Comparison of ENCODE assay signal across 8 cellular contexts in the genomic region with DNA sequence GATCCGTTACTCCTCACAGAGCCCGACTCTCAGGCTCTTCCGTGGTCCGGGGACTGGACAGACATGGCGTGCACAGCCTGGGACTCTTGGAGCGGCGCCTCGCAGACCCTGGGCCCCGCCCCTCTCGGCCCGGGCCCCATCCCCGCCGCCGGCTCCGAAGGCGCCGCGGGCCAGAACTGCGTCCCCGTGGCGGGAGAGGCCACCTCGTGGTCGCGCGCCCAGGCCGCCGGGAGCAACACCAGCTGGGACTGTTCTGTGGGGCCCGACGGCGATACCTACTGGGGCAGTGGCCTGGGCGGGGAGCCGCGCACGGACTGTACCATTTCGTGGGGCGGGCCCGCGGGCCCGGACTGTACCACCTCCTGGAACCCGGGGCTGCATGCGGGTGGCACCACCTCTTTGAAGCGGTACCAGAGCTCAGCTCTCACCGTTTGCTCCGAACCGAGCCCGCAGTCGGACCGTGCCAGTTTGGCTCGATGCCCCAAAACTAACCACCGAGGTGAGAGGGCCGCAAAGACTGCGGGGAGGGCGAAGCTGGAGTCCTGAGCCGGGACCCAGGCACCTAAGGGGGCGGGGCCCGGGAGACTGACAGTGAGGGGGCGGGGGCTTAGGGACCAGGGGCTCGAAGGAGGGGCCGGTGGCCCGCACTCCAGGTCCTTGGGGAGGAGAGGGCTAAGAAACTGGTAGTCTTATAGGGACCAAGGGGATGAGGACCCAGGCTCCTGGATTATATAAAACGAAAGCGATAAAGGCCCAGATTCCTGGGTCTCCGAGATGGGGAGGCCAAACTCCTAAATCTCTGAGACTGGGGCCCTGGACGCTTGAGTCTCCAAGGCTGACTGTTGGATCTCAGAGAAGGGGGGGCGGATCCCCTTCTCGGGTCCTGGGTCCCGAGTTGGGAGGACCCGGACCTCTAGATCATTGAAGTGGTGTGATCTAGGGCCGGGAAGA. TPM values are rescaled to one million over a fixed set of nuclear protein-coding genes. Genes with fewer than 3 reads are reported as not detected.
DNase-seq lines count a peak whose midpoint lies in the region; ATAC-seq and TF ChIP-seq lines count a peak whose summit lies in the region.

No MANE protein-coding gene starts in this region.

- DNase-seq in AG08396 (ENCODE audit: low spot score) (peak; percentile 90), HL-60 (ENCODE audit: low read depth in 1 of 2, low spot score in 1 of 2) (peak; percentile 72 to 75), NOMO-1 treated with DMSO at 0.1 percent for 48 hours (lab: John Stamatoyannopoulos, UW; ENCODE audit: unreplicated experiment) (peak; percentile 73), endodermal cell (peak; percentile 95), midbrain (lab: John Stamatoyannopoulos, UW) (peak; percentile 39)
- DNase-seq in activated CD8-positive, alpha-beta memory T cell treated with anti-CD3 and anti-CD28 coated beads, Interleukin-2, amount 50 U/mL, for 1 hour (ENCODE audit: extremely low read depth): peak; percentile 45
- DNase-seq in stimulated activated CD8-positive, alpha-beta memory T cell treated with anti-CD3 and anti-CD28 coated beads, Interleukin-4, amount 100 ng/mL, for 1 hour (ENCODE audit: low read depth in 2 of 2, low spot score in 1 of 2): peak; percentile 61 to 66

- no peaks in the 10 kb centered on the region for H3K9me3 Mint-ChIP-seq in endodermal cell

- peaks cover 18% of the 10 kb centered on the region for H3K4me1 Mint-ChIP-seq in endodermal cell

- no peaks in the 10 kb centered on the region for H3K36me3 Mint-ChIP-seq in endodermal cell (ENCODE audit: low read depth)

- H3K4me3 Mint-ChIP-seq in endodermal cell: peak overlapping the region; percentile 63

- peak overlapping the region; percentile 82 for H3K27ac Mint-ChIP-seq in endodermal cell

- ATAC-seq in GM19025 (IDR thresholded peaks at IDR 0.05; ENCODE audit: low read depth, unreplicated experiment): peak; percentile 35

- no peaks in the 10 kb centered on the region for H3K4me1 ChIP-seq in endodermal cell (ENCODE audit: control insufficient read depth, insufficient read depth, low read length)

- peak overlapping the region; percentile 15 for H3K9ac ChIP-seq in endodermal cell (ENCODE audit: extremely low read depth, low read length, poor library complexity, severe bottlenecking)

- no peaks in the 10 kb centered on the region for H3K9me3 ChIP-seq in endodermal cell (ENCODE audit: control insufficient read depth, low read length)

- H3K36me3 ChIP-seq in endodermal cell (ENCODE audit: control insufficient read depth, insufficient read depth, low read length): peaks cover under 1% of the 10 kb centered on the region

- H3K27me3 Mint-ChIP-seq in endodermal cell (ENCODE audit: insufficient read depth): peaks cover 6% of the 10 kb centered on the region

- TF ChIP-seq CTCF in HL-60 (IDR thresholded peaks at IDR 0.05; ENCODE audit: insufficient read depth, low read length): no peak
- TF ChIP-seq CTCF in endodermal cell (conservative IDR thresholded peaks at IDR 0.05): peak; percentile 14

- H3K27ac ChIP-seq in HL-60 (replicated peaks): peak overlapping the region; percentile 62
- peak overlapping the region; percentile 5 for H3K27ac ChIP-seq in endodermal cell (ENCODE audit: low read depth, low read length)

- 2 to 3% methylated on average over 27 to 69 of the region's 69 CpGs for WGBS in endodermal cell (ENCODE audit: insufficient coverage in 1 of 2, insufficient read length in 1 of 2), 2 experiments

- no peaks in the 10 kb centered on the region for H3K27me3 ChIP-seq in HL-60 (ENCODE audit: insufficient read depth, poor library complexity, severe bottlenecking)
- no peaks in the 10 kb centered on the region for H3K27me3 ChIP-seq in endodermal cell (ENCODE audit: control insufficient read depth, insufficient read depth, low read length, poor library complexity, severe bottlenecking)

- H3K4me3 ChIP-seq in HL-60 (replicated peaks; ENCODE audit: insufficient read depth, low read length): peak overlapping the region; percentile 58
- H3K4me3 ChIP-seq in endodermal cell (ENCODE audit: low read length): peak overlapping the region; percentile 79

RNA-seq across cellular contexts. Expression of gene ETV2, which starts 2.0 kb away (rescaled TPM):
- 1 to 10 TPM; 1.2 to 1.3 TPM for total RNA-seq in endodermal cell
- 2.8 TPM for polyA plus RNA-seq in endodermal cell (2013, experiment 1 of 2)
- polyA plus RNA-seq in endodermal cell (2013, experiment 2 of 2): 2.3 TPM

RNA-seq across cellular contexts. Expression of gene COX6B1, which starts 4.6 kb away (rescaled TPM):
- total RNA-seq in endodermal cell: 100 to 1,000 TPM; 401 to 445 TPM
- 515 TPM for polyA plus RNA-seq in endodermal cell (2013, experiment 1 of 2)
- 477 TPM for polyA plus RNA-seq in endodermal cell (2013, experiment 2 of 2)

RNA-seq across cellular contexts. Expression of gene RBM42, which starts 14.7 kb away (rescaled TPM):
- 10 to 100 TPM; 81.1 to 89.2 TPM for total RNA-seq in endodermal cell
- polyA plus RNA-seq in endodermal cell (2013, experiment 1 of 2): 68.5 TPM
- 64.3 TPM for polyA plus RNA-seq in endodermal cell (2013, experiment 2 of 2)

RNA-seq across cellular contexts. Expression of gene UPK1A, which starts 22.8 kb away (rescaled TPM):
- total RNA-seq in endodermal cell: under 1 TPM; 0.37 to 0.46 TPM
- not detected for polyA plus RNA-seq in endodermal cell (2013, experiment 1 of 2)
- polyA plus RNA-seq in endodermal cell (2013, experiment 2 of 2): 0.29 TPM

RNA-seq across cellular contexts. Expression of gene HAUS5, which starts 31.0 kb away (rescaled TPM):
- total RNA-seq in endodermal cell: 10 to 100 TPM; 32.4 to 33.7 TPM
- polyA plus RNA-seq in endodermal cell (2013, experiment 1 of 2): 29.8 TPM
- polyA plus RNA-seq in endodermal cell (2013, experiment 2 of 2): 25.0 TPM

Comparison
In these comparisons a context has a peak if more than half of its experiments do, and no peak if none do; other contexts are left out.
1. Peak in every context shown above with its lines: DNase-seq, ATAC-seq, H3K4me3 ChIP-seq and H3K27ac ChIP-seq.
2. DNase-seq: peak in every context shown above with its lines; median percentile 95 in endodermal cell; 90 in AG08396; 74 in HL-60; 73 in NOMO-1 treated with DMSO at 0.1 percent for 48 hours; 64 in stimulated activated CD8-positive, alpha-beta memory T cell treated with anti-CD3 and anti-CD28 coated beads, Interleukin-4, amount 100 ng/mL, for 1 hour; 45 in activated CD8-positive, alpha-beta memory T cell treated with anti-CD3 and anti-CD28 coated beads, Interleukin-2, amount 50 U/mL, for 1 hour; 39 in midbrain.